Comparison of ENCODE assay signal across 18 cellular contexts in genomic region chr5:88474574-88474973, GRCh38.
DNase-seq lines count a peak whose midpoint lies in the region.
"Had no signal": no experiment of that assay in that cellular context is flagged by ENCODE, and none has a peak within 500 bp of the region (broad histone marks: within the 10 kb centered on the region; RNA-seq: fewer than 3 reads in every experiment).

No MANE protein-coding gene starts in this region.

- DNase-seq in HuH-7.5 (ENCODE audit: low spot score) (peak; percentile 25), globus pallidus (ENCODE audit: low spot score) (peak; percentile 78), medulla oblongata (ENCODE audit: extremely low spot score) (peak; percentile 55), substantia nigra (lab: John Stamatoyannopoulos, UW) (peak in 1 of 49 donors; percentile 31), GDM1 (lab: John Stamatoyannopoulos, UW) (no peak), AG20443 (ENCODE audit: low spot score) (no peak)
- DNase-seq in activated CD8-positive, alpha-beta memory T cell treated with anti-CD3 and anti-CD28 coated beads, Interleukin-2, amount 50 U/mL, for 48 hours, result no peak
- no peak for DNase-seq in activated naive CD4-positive, alpha-beta T cell treated with anti-CD3 and anti-CD28 coated beads, Interleukin-2, amount 50 U/mL, for 16 hours
- DNase-seq: CD8-positive, alpha-beta T cell; IMR-90; NCI-H1417 treated with DMSO at 0.1 percent for 48 hours; NCI-H187 treated with DMSO at 0.1 percent for 48 hours; NCI-H345; NCI-H524 treated with DMSO at 0.1 percent for 48 hours; PC-9; SIG-M5 had no signal

- H3K27ac ChIP-seq in substantia nigra (ENCODE audit: low read depth, low read length, poor library complexity, severe bottlenecking), result peak overlapping the region; percentile 37
- H3K27ac ChIP-seq: BLaER1, PC-9, RWPE1 had no signal

Comparison
In these comparisons a context has a peak if more than half of its experiments do, and no peak if none do; other contexts are left out.
1. DNase-seq: peak in HuH-7.5 (single experiment), globus pallidus (single experiment) and medulla oblongata (single experiment); none in GDM1 (single experiment), activated CD8-positive, alpha-beta memory T cell treated with anti-CD3 and anti-CD28 coated beads, Interleukin-2, amount 50 U/mL, for 48 hours (single experiment), activated naive CD4-positive, alpha-beta T cell treated with anti-CD3 and anti-CD28 coated beads, Interleukin-2, amount 50 U/mL, for 16 hours (single experiment) and AG20443 (single experiment).